13 cellular contexts compared by ENCODE assay signal in the genomic region with DNA sequence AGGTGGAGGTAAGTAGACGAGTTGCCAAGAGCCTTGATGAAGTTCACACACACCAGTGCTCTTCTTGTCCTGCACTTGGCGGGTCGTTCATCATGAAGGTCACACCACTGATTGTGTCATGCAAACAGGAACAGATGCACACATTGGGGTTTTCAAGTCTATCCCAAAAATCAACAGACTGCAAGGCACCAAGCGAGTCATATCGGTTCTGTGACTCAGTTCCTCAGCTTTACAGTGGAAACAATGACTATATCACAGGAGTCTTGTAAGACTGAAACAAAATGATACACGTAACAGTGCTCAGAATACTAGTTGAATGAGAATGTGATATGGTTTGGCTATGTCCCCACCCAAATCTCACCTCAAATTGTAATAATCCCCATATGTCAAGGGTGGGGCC.
DNase-seq lines count a peak whose midpoint lies in the region; ATAC-seq and TF ChIP-seq lines count a peak whose summit lies in the region.
"Had no signal": no experiment of that assay in that cellular context is flagged by ENCODE, and none has a peak within 500 bp of the region (broad histone marks: within the 10 kb centered on the region; RNA-seq: fewer than 3 reads in every experiment).

No MANE protein-coding gene starts in this region.

- H3K4me3 Mint-ChIP-seq in stimulated activated effector memory CD8-positive, alpha-beta T cell treated with anti-CD3 and anti-CD28 coated beads, Interleukin-12 subunit alpha, Interleukin-12 subunit beta, amount 100 ng/mL, for 72 hours: peak overlapping the region; percentile 16

- ATAC-seq in stimulated activated effector memory CD8-positive, alpha-beta T cell treated with anti-CD3 and anti-CD28 coated beads, Interleukin-12 subunit alpha, Interleukin-12 subunit beta, amount 100 ng/mL, for 72 hours: peak; percentile 98

- peaks cover 78% of the 10 kb centered on the region for H3K4me1 Mint-ChIP-seq in stimulated activated effector memory CD8-positive, alpha-beta T cell treated with anti-CD3 and anti-CD28 coated beads, Interleukin-12 subunit alpha, Interleukin-12 subunit beta, amount 100 ng/mL, for 72 hours

- peak overlapping the region; percentile 92 for H3K27ac Mint-ChIP-seq in stimulated activated effector memory CD8-positive, alpha-beta T cell treated with anti-CD3 and anti-CD28 coated beads, Interleukin-12 subunit alpha, Interleukin-12 subunit beta, amount 100 ng/mL, for 72 hours

- CTCF ChIA-PET in HEK293T (lab: Yijun Ruan, JAX): no interaction called here

- peaks cover 28% of the 10 kb centered on the region for H3K9me3 Mint-ChIP-seq in stimulated activated effector memory CD8-positive, alpha-beta T cell treated with anti-CD3 and anti-CD28 coated beads, Interleukin-12 subunit alpha, Interleukin-12 subunit beta, amount 100 ng/mL, for 72 hours

- peak in 2 of 3 experiments; percentile 7 to 9 for DNase-seq in activated CD8-positive, alpha-beta memory T cell treated with anti-CD3 and anti-CD28 coated beads for 48 hours (ENCODE audit: low read depth in 2 of 3, low spot score in 2 of 3)
- DNase-seq in activated CD8-positive, alpha-beta memory T cell treated with anti-CD3 and anti-CD28 coated beads for 24 hours: no peak
- peak; percentile 62 for DNase-seq in RPMI7951 (ENCODE audit: low read depth)
- DNase-seq in fibroblast of peridontal ligament (ENCODE audit: extremely low read depth): peak; percentile 30
- peak in 1 of 2 donors; percentile 65 for DNase-seq in stimulated activated effector memory CD8-positive, alpha-beta T cell treated with anti-CD3 and anti-CD28 coated beads, Interleukin-12 subunit alpha, Interleukin-12 subunit beta, amount 100 ng/mL, for 72 hours (ENCODE audit: low spot score in 2 of 2)
- no peak for DNase-seq in hippocampal formation (lab: John Stamatoyannopoulos, UW)
- no peak for DNase-seq in NCI-H774 (lab: John Stamatoyannopoulos, UW)
- no peak for DNase-seq in HEK293T (ENCODE audit: extremely low spot score)
- DNase-seq: caudate nucleus; kidney; NCI-H1436 treated with DMSO at 0.1 percent for 48 hours; NK-92 treated with Interleukin-12 subunit alpha and Interleukin-12 subunit beta, amount 100 ng/mL, for 24 hours; sigmoid colon had no signal

- POLR2A ChIA-PET in HEK293T (lab: Yijun Ruan, JAX): no interaction called here

- peaks cover 12% of the 10 kb centered on the region for H3K36me3 Mint-ChIP-seq in stimulated activated effector memory CD8-positive, alpha-beta T cell treated with anti-CD3 and anti-CD28 coated beads, Interleukin-12 subunit alpha, Interleukin-12 subunit beta, amount 100 ng/mL, for 72 hours

TF ChIP-seq in HEK293T, 16 proteins besides CTCF, POLR2A, EP300 and RAD21:
- no peak for TF ChIP-seq ARNT (IDR thresholded peaks at IDR 0.05)
- TF ChIP-seq LEF1 (IDR thresholded peaks at IDR 0.05; ENCODE audit: borderline replicate concordance): no peak
- no peak for TF ChIP-seq FOXA1 (IDR thresholded peaks at IDR 0.05)
- TF ChIP-seq FOXM1 (IDR thresholded peaks at IDR 0.05; ENCODE audit: borderline replicate concordance): no peak
- TF ChIP-seq SP1 (IDR thresholded peaks at IDR 0.05): no peak
- no peak for TF ChIP-seq FOXK2 (IDR thresholded peaks at IDR 0.05)
- no peak for TF ChIP-seq SUZ12 (IDR thresholded peaks at IDR 0.05)
- no peak for TF ChIP-seq TARDBP (IDR thresholded peaks at IDR 0.05)
- no peak for TF ChIP-seq ELF4 (IDR thresholded peaks at IDR 0.05)
- TF ChIP-seq ZNF384 (IDR thresholded peaks at IDR 0.05): no peak
- no peak for TF ChIP-seq HDGF (IDR thresholded peaks at IDR 0.05; ENCODE audit: borderline replicate concordance)
- no peak for TF ChIP-seq NFRKB (IDR thresholded peaks at IDR 0.05)
- TF ChIP-seq BHLHE40 (IDR thresholded peaks at IDR 0.05; ENCODE audit: borderline replicate concordance): no peak
TF ChIP-seq in HEK293T: peak in this region for 0.

Comparison
In these comparisons a context has a peak if more than half of its experiments do, and no peak if none do; other contexts are left out.
1. DNase-seq: peak in activated CD8-positive, alpha-beta memory T cell treated with anti-CD3 and anti-CD28 coated beads for 48 hours (2 of 3), RPMI7951 (single experiment) and fibroblast of peridontal ligament (single experiment); none in activated CD8-positive, alpha-beta memory T cell treated with anti-CD3 and anti-CD28 coated beads for 24 hours (single experiment), hippocampal formation (0 of 2), NCI-H774 (single experiment) and HEK293T (single experiment).